Comparison of ENCODE assay signal across 8 cellular contexts in the genomic region with DNA sequence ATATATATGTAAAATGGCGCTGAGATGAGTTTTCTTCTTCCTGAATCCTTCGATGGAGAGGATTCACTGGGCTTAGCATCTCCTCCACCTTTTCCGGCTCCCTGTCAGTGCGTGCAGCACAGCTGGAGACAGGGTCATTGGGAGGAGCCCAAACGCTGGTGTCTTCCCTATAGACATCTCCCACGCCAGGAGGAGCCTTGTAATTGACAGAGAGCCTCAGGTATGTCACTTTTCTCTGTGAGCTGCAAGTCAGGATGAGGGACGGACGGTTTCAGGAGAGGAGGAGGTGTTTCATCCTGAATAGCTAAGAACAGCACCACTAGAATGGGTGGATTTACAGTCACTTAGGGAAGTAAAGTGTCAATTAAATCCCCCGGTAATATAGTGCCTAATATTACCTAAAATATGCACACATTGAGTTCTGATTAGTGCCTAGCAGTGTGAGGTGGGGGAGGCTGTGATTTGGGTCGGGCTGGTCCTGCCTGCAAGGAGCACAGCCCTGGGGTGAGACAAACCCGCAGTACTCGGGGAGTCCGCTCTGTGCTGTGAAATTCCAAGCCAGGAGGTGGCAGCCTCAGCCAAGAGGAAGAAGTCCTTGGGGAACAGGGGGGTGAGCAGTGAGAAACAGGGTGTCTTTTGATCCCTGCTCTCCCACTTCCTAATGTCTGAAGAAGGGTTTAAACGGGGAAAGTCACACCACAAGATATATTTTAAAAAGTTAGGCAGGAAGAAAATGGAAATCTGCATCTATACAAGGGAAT. TPM values are rescaled to one million over a fixed set of nuclear protein-coding genes. Genes with fewer than 3 reads are reported as not detected.
DNase-seq lines count a peak whose midpoint lies in the region; ATAC-seq lines count a peak whose summit lies in the region.

No MANE protein-coding gene starts in this region.

- DNase-seq in NOMO-1 (lab: John Stamatoyannopoulos, UW; ENCODE audit: unreplicated experiment in 2 of 2) (peak; percentile 1 to 7), NOMO-1 treated with dmso at 0.1 percent for 144 hours (lab: John Stamatoyannopoulos, UW; ENCODE audit: unreplicated experiment) (no peak), NCI-H226 (peak; percentile 22), amniotic epithelial cell (ENCODE audit: low read depth) (peak; percentile 60), hypothalamus (lab: John Stamatoyannopoulos, UW) (peak in 32 of 51 donors; percentile 3 to 65 (median 35)), cerebellum (ENCODE audit: low spot score) (no peak)
- peak; percentile 9 to 23 for DNase-seq in stimulated activated CD4-positive, alpha-beta T cell treated with anti-CD3 and anti-CD28 coated beads, Interleukin-2, amount 100 ng/mL, for 48 hours

- ATAC-seq in HG02798 (IDR thresholded peaks at IDR 0.05; ENCODE audit: poor library complexity, unreplicated experiment) = no peak

RNA-seq across cellular contexts. Expression of gene IL15RA, which starts 28.2 kb away (rescaled TPM):
- total RNA-seq in cerebellum = 0.18 TPM

RNA-seq across cellular contexts. Expression of gene FBH1, which starts 59.1 kb away (rescaled TPM):
- total RNA-seq in cerebellum = 46.7 TPM

RNA-seq across cellular contexts. Expression of gene ANKRD16, which starts 59.5 kb away (rescaled TPM):
- 15.9 TPM for total RNA-seq in cerebellum

Comparison
In these comparisons a context has a peak if more than half of its experiments do, and no peak if none do; other contexts are left out.
1. DNase-seq: peak in NOMO-1 (2 of 2), NCI-H226 (single experiment), amniotic epithelial cell (single experiment), hypothalamus (32 of 51) and stimulated activated CD4-positive, alpha-beta T cell treated with anti-CD3 and anti-CD28 coated beads, Interleukin-2, amount 100 ng/mL, for 48 hours (2 of 2); none in NOMO-1 treated with dmso at 0.1 percent for 144 hours (single experiment) and cerebellum (single experiment).